Comparison of ENCODE assay signal across 8 cellular contexts in genomic region chr2:145752091-145752806, GRCh38.
A peak's percentile ranks its signal among the peaks of the same experiment; 100 is the strongest.
DNase-seq lines count a peak whose midpoint lies in the region; ATAC-seq and TF ChIP-seq lines count a peak whose summit lies in the region.

No MANE protein-coding gene starts in this region.

- H3K27ac Mint-ChIP-seq in stimulated activated naive B cell treated with anti-CD40 and anti-IgM and Interleukin-4, amounts not matched to agents 10 μg/mL and 1 μg/mL and 100 μg/mL, for 72 hours, result peak overlapping the region; percentile 56
- no peak overlapping the region for H3K27ac Mint-ChIP-seq in activated T-cell treated with anti-CD3 and anti-CD28 coated beads, Interleukin-2, amount 50 U/mL, for 72 hours

- TF ChIP-seq CTCF in BE2C (IDR thresholded peaks at IDR 0.05; ENCODE audit: low read depth, low read length) (peak; percentile 61), body of pancreas (IDR thresholded peaks at IDR 0.05) (peak; percentile 42 to 77 (median 70))

- H3K4me3 Mint-ChIP-seq in stimulated activated naive B cell treated with anti-CD40 and anti-IgM and Interleukin-4, amounts not matched to agents 10 μg/mL and 1 μg/mL and 100 μg/mL, for 72 hours, result peak overlapping the region; percentile 57 to 63
- no peak overlapping the region for H3K4me3 Mint-ChIP-seq in activated T-cell treated with anti-CD3 and anti-CD28 coated beads, Interleukin-2, amount 50 U/mL, for 72 hours

- H3K4me1 ChIP-seq in BE2C, result no peaks in the 10 kb centered on the region
- peaks cover 44% of the 10 kb centered on the region for H3K4me1 ChIP-seq in body of pancreas

- peaks cover 0 to 3% of the 10 kb centered on the region in 2 donors for H3K9me3 Mint-ChIP-seq in stimulated activated naive B cell treated with anti-CD40 and anti-IgM and Interleukin-4, amounts not matched to agents 10 μg/mL and 1 μg/mL and 100 μg/mL, for 72 hours
- H3K9me3 Mint-ChIP-seq in activated T-cell treated with anti-CD3 and anti-CD28 coated beads, Interleukin-2, amount 50 U/mL, for 72 hours, result peaks cover 0 to 2% of the 10 kb centered on the region in 2 donors

- no peak for DNase-seq in BE2C
- DNase-seq in NCI-H460 (ENCODE audit: extremely low read depth, low read depth), result peak; percentile 82
- DNase-seq in body of pancreas, result peak; percentile 24 to 47 (median 25)
- peak; percentile 85 for DNase-seq in inferior parietal cortex (ENCODE audit: extremely low spot score)
- peak; percentile 20 for DNase-seq in stimulated activated naive B cell treated with anti-CD40 and anti-IgM and Interleukin-4, amounts not matched to agents 10 μg/mL and 1 μg/mL and 100 μg/mL, for 72 hours
- no peak for DNase-seq in activated T-cell treated with anti-CD3 and anti-CD28 coated beads, Interleukin-2, amount 50 U/mL, for 72 hours

- H3K36me3 ChIP-seq in BE2C, result no peaks in the 10 kb centered on the region
- H3K36me3 ChIP-seq in body of pancreas (replicated peaks in 1 of 2; ENCODE audit: insufficient read depth in 1 of 2, low read depth in 2 of 2), result no peaks in the 10 kb centered on the region

- ATAC-seq in GM19324 (IDR thresholded peaks at IDR 0.05; ENCODE audit: low FRiP score, unreplicated experiment) (peak; percentile 5), HG03196 (IDR thresholded peaks at IDR 0.05; ENCODE audit: unreplicated experiment) (peak; percentile 9), body of pancreas (peak; percentile 80)
- ATAC-seq in stimulated activated naive B cell treated with anti-CD40 and anti-IgM and Interleukin-4, amounts not matched to agents 10 μg/mL and 1 μg/mL and 100 μg/mL, for 72 hours (replicated peaks), result peak; percentile 33 to 40
- ATAC-seq in activated T-cell treated with anti-CD3 and anti-CD28 coated beads, Interleukin-2, amount 50 U/mL, for 72 hours (replicated peaks in 1 of 2), result no peak

- no peak overlapping the region for H3K4me3 ChIP-seq in BE2C (ENCODE audit: low read depth, low read length)
- H3K4me3 ChIP-seq in body of pancreas, result no peak overlapping the region

- intact Hi-C loops in body of pancreas (cut with DNase I), result no loop called here

- H3K9me3 ChIP-seq in BE2C (no peaks in the 10 kb centered on the region), body of pancreas (no peaks in the 10 kb centered on the region)

- H3K4me1 Mint-ChIP-seq in stimulated activated naive B cell treated with anti-CD40 and anti-IgM and Interleukin-4, amounts not matched to agents 10 μg/mL and 1 μg/mL and 100 μg/mL, for 72 hours, result peaks cover 37 to 70% of the 10 kb centered on the region in 2 donors
- peaks cover 18% of the 10 kb centered on the region for H3K4me1 Mint-ChIP-seq in activated T-cell treated with anti-CD3 and anti-CD28 coated beads, Interleukin-2, amount 50 U/mL, for 72 hours (ENCODE audit: low read depth)

- no peaks in the 10 kb centered on the region for H3K27me3 Mint-ChIP-seq in stimulated activated naive B cell treated with anti-CD40 and anti-IgM and Interleukin-4, amounts not matched to agents 10 μg/mL and 1 μg/mL and 100 μg/mL, for 72 hours
- peaks cover 18% of the 10 kb centered on the region for H3K27me3 Mint-ChIP-seq in activated T-cell treated with anti-CD3 and anti-CD28 coated beads, Interleukin-2, amount 50 U/mL, for 72 hours (ENCODE audit: low read depth)

- no peaks in the 10 kb centered on the region for H3K36me3 Mint-ChIP-seq in stimulated activated naive B cell treated with anti-CD40 and anti-IgM and Interleukin-4, amounts not matched to agents 10 μg/mL and 1 μg/mL and 100 μg/mL, for 72 hours
- no peaks in the 10 kb centered on the region for H3K36me3 Mint-ChIP-seq in activated T-cell treated with anti-CD3 and anti-CD28 coated beads, Interleukin-2, amount 50 U/mL, for 72 hours (ENCODE audit: insufficient read depth in 2 of 2)

- TF ChIP-seq POLR2A in body of pancreas (IDR thresholded peaks at IDR 0.05), result no peak

- H3K27ac ChIP-seq in body of pancreas, result peak overlapping the region in 3 of 4 donors; percentile 11 to 49 (median 41)

- H3K27me3 ChIP-seq in BE2C (no peaks in the 10 kb centered on the region), body of pancreas (no peaks in the 10 kb centered on the region)

- WGBS in body of pancreas, 2 donors, result 15 to 22% methylated on average over 5 of the region's 5 CpGs

Comparison
In these comparisons a context has a peak if more than half of its experiments do, and no peak if none do; other contexts are left out.
1. DNase-seq: peak in NCI-H460 (single experiment), body of pancreas (4 of 4), inferior parietal cortex (single experiment) and stimulated activated naive B cell treated with anti-CD40 and anti-IgM and Interleukin-4, amounts not matched to agents 10 μg/mL and 1 μg/mL and 100 μg/mL, for 72 hours (single experiment); none in BE2C (single experiment) and activated T-cell treated with anti-CD3 and anti-CD28 coated beads, Interleukin-2, amount 50 U/mL, for 72 hours (0 of 2).
2. ATAC-seq: peak in GM19324 (single experiment), HG03196 (single experiment), body of pancreas (single experiment) and stimulated activated naive B cell treated with anti-CD40 and anti-IgM and Interleukin-4, amounts not matched to agents 10 μg/mL and 1 μg/mL and 100 μg/mL, for 72 hours (2 of 2); none in activated T-cell treated with anti-CD3 and anti-CD28 coated beads, Interleukin-2, amount 50 U/mL, for 72 hours (0 of 2).
3. H3K4me3 Mint-ChIP-seq: peak in stimulated activated naive B cell treated with anti-CD40 and anti-IgM and Interleukin-4, amounts not matched to agents 10 μg/mL and 1 μg/mL and 100 μg/mL, for 72 hours (2 of 2); none in activated T-cell treated with anti-CD3 and anti-CD28 coated beads, Interleukin-2, amount 50 U/mL, for 72 hours (0 of 2).